Comparison of ENCODE assay signal across 11 cellular contexts in genomic region chr14:104746071-104746545, GRCh38. TPM values are rescaled to one million over a fixed set of nuclear protein-coding genes. Genes with fewer than 3 reads are reported as not detected.
DNase-seq lines count a peak whose midpoint lies in the region; ATAC-seq, FAIRE-seq and TF ChIP-seq lines count a peak whose summit lies in the region.
"Had no signal": no experiment of that assay in that cellular context is flagged by ENCODE, and none has a peak within 500 bp of the region (broad histone marks: within the 10 kb centered on the region; RNA-seq: fewer than 3 reads in every experiment).

No MANE protein-coding gene starts in this region.

- TF ChIP-seq CTCF in coronary artery (IDR thresholded peaks at IDR 0.05), result no peak
- no peak for TF ChIP-seq CTCF in sigmoid colon (IDR thresholded peaks at IDR 0.05)
- no peak for TF ChIP-seq CTCF in brain microvascular endothelial cell (IDR thresholded peaks at IDR 0.05; ENCODE audit: low read depth, low read length, missing control alignments)

- ATAC-seq in HG03521 (IDR thresholded peaks at IDR 0.05; ENCODE audit: unreplicated experiment), result no peak

- intact Hi-C loops in sigmoid colon (cut with DNase I), result no loop called here

- H3K4me1 ChIP-seq in BLaER1 (peaks cover 44% of the 10 kb centered on the region), sigmoid colon (peaks cover 0 to 32% (median 17%) of the 10 kb centered on the region in 4 donors), small intestine (ENCODE audit: control insufficient read depth in 2 of 2, insufficient read depth in 1 of 2, low read depth in 1 of 2, low read length in 1 of 2) (peaks cover 2 to 7% of the 10 kb centered on the region in 2 donors)

- WGBS in sigmoid colon, 2 donors, result 79 to 87% methylated on average over 13 of the region's 13 CpGs
- 71 to 84% (median 76%) methylated on average over 13 of the region's 13 CpGs for WGBS in small intestine, 3 donors

- 0 out of 2 replicates have a peak overlapping the region, but pooled peaks have one; percentile 7 for H3K9ac ChIP-seq in BLaER1

- no peak for FAIRE-seq in small intestine (lab: Jason Lieb, UNC)

- H4K20me1 ChIP-seq in BLaER1, result no peaks in the 10 kb centered on the region

- no peaks in the 10 kb centered on the region for H3K27me3 ChIP-seq in BLaER1
- no peaks in the 10 kb centered on the region for H3K27me3 ChIP-seq in sigmoid colon
- H3K27me3 ChIP-seq in brain microvascular endothelial cell (replicated peaks), result no peaks in the 10 kb centered on the region
- no peaks in the 10 kb centered on the region for H3K27me3 ChIP-seq in small intestine (ENCODE audit: control insufficient read depth in 2 of 2, insufficient read depth in 2 of 2, low read length in 2 of 2)
- H3K27me3 ChIP-seq: SJCRH30 had no signal

- TF ChIP-seq EP300 in sigmoid colon (IDR thresholded peaks at IDR 0.05), result no peak

- peak; percentile 67 for DNase-seq in Jurkat, Clone E6-1 (ENCODE audit: low read depth, low spot score)
- DNase-seq in coronary artery (ENCODE audit: low spot score) (no peak), sigmoid colon (no peak), brain microvascular endothelial cell (no peak), small intestine (no peak), 8988T (no peak)
- DNase-seq: effector CD4-positive, alpha-beta T cell; HCEC 1CT had no signal

- no peak for TF ChIP-seq POLR2A in sigmoid colon (IDR thresholded peaks at IDR 0.05)

- H3K9me3 ChIP-seq in BLaER1, result peaks cover 17% of the 10 kb centered on the region; the same call in 1 of the 2 replicates
- no peaks in the 10 kb centered on the region for H3K9me3 ChIP-seq in sigmoid colon
- H3K9me3 ChIP-seq in small intestine (ENCODE audit: control insufficient read depth, low read depth), result no peaks in the 10 kb centered on the region
- H3K9me3 ChIP-seq: SJCRH30 had no signal

- no peak overlapping the region for H3K4me2 ChIP-seq in BLaER1

- in situ Hi-C loops in brain microvascular endothelial cell (cut with HindIII; ENCODE audit: low pct_ligation_motif_present, low sequenced_read_pairs), result no loop called here

- H3K36me3 ChIP-seq in BLaER1 (no peaks in the 10 kb centered on the region; the same call in 1 of the 2 replicates), sigmoid colon (no peaks in the 10 kb centered on the region), brain microvascular endothelial cell (replicated peaks) (no peaks in the 10 kb centered on the region), small intestine (ENCODE audit: control insufficient read depth in 2 of 2, insufficient read depth in 2 of 2, low read length in 2 of 2) (no peaks in the 10 kb centered on the region)
- H3K36me3 ChIP-seq: SJCRH30 had no signal

- H3K27ac ChIP-seq in BLaER1 (no peak overlapping the region), coronary artery (peak overlapping the region; percentile 59 to 88), sigmoid colon (peak overlapping the region; percentile 46 to 64 (median 54)), brain microvascular endothelial cell (no peak overlapping the region), small intestine (ENCODE audit: low read depth in 1 of 2, low read length in 1 of 2) (peak overlapping the region in 1 of 2 donors; percentile 56)
- H3K27ac ChIP-seq: SJCRH30 had no signal

- no peak overlapping the region for H3K4me3 ChIP-seq in BLaER1
- peak overlapping the region; percentile 5; the same call in 1 of the 2 replicates for H3K4me3 ChIP-seq in Jurkat, Clone E6-1 (ENCODE audit: low read length)
- H3K4me3 ChIP-seq in coronary artery, result no peak overlapping the region
- no peak overlapping the region for H3K4me3 ChIP-seq in sigmoid colon
- no peak overlapping the region for H3K4me3 ChIP-seq in brain microvascular endothelial cell (ENCODE audit: low read depth, low read length)
- no peak overlapping the region for H3K4me3 ChIP-seq in small intestine (ENCODE audit: low read depth in 1 of 2, low read length in 2 of 2)
- H3K4me3 ChIP-seq: SJCRH30 had no signal

RNA-seq across cellular contexts. Expression of gene SIVA1, which starts 6.8 kb away (rescaled TPM):
- 269 TPM for polyA plus RNA-seq in Jurkat, Clone E6-1 (2012; ENCODE audit: insufficient read depth, insufficient read length)
- total RNA-seq in sigmoid colon, result 100 to 1,000 TPM; 235 to 512 (median 367) TPM
- polyA plus RNA-seq in sigmoid colon (100 to 1,000 TPM; 124 to 227 (median 200) TPM), small intestine (100 to 1,000 TPM; 104 to 269 (median 177) TPM)

RNA-seq across cellular contexts. Expression of gene ADSS1, which starts 22.1 kb away (rescaled TPM):
- polyA plus RNA-seq in Jurkat, Clone E6-1 (2012; ENCODE audit: insufficient read depth, insufficient read length), result 1.5 TPM
- total RNA-seq in sigmoid colon, result 10 to 100 TPM in 1 of 4 donors, 1 to 10 TPM in 3; 2.0 to 10.2 (median 7.3) TPM
- 1 to 10 TPM; 3.5 to 6.6 (median 4.1) TPM for polyA plus RNA-seq in sigmoid colon
- polyA plus RNA-seq in small intestine, result 10 to 100 TPM in 1 of 3 donors, 1 to 10 TPM in 2; 3.6 to 12.7 (median 6.0) TPM

RNA-seq across cellular contexts. Expression of gene AKT1, which starts 49.4 kb away (rescaled TPM):
- 149 TPM for polyA plus RNA-seq in Jurkat, Clone E6-1 (2012; ENCODE audit: insufficient read depth, insufficient read length)
- 100 to 1,000 TPM; 109 to 180 (median 126) TPM for total RNA-seq in sigmoid colon
- polyA plus RNA-seq in sigmoid colon (100 to 1,000 TPM in 2 of 3 donors, 10 to 100 TPM in 1; 86.2 to 116 (median 102) TPM), small intestine (10 to 100 TPM; 72.4 to 95.9 (median 74.5) TPM)

RNA-seq across cellular contexts. Expression of gene ZBTB42, which starts 54.8 kb away (rescaled TPM):
- polyA plus RNA-seq in Jurkat, Clone E6-1 (2012; ENCODE audit: insufficient read depth, insufficient read length), result 4.2 TPM
- total RNA-seq in sigmoid colon, result 1 to 10 TPM; 1.5 to 5.3 (median 3.5) TPM
- polyA plus RNA-seq in sigmoid colon (1 to 10 TPM; 4.2 to 5.5 (median 4.6) TPM), small intestine (1 to 10 TPM; 2.7 to 6.6 (median 4.2) TPM)

RNA-seq across cellular contexts. Expression of gene INF2, which starts 56.7 kb away (rescaled TPM):
- 25.4 TPM for polyA plus RNA-seq in Jurkat, Clone E6-1 (2012; ENCODE audit: insufficient read depth, insufficient read length)
- 10 to 100 TPM; 26.3 to 67.0 (median 30.3) TPM for total RNA-seq in sigmoid colon
- polyA plus RNA-seq in sigmoid colon (100 to 1,000 TPM; 127 to 169 (median 130) TPM), small intestine (100 to 1,000 TPM in 2 of 3 donors, 10 to 100 TPM in 1; 76.6 to 364 (median 317) TPM)

Comparison
In these comparisons a context has a peak if more than half of its experiments do, and no peak if none do; other contexts are left out.
1. H3K27ac ChIP-seq: peak in coronary artery (2 of 2) and sigmoid colon (4 of 4); none in BLaER1 (single experiment) and brain microvascular endothelial cell (single experiment).